ENCODE assay signal across 9 cellular contexts in genomic region chr22:27113211-27114030, GRCh38.
DNase-seq lines count a peak whose midpoint lies in the region; ATAC-seq and TF ChIP-seq lines count a peak whose summit lies in the region.
"Had no signal": no experiment of that assay in that cellular context is flagged by ENCODE, and none has a peak within 500 bp of the region (broad histone marks: within the 10 kb centered on the region; RNA-seq: fewer than 3 reads in every experiment).

No MANE protein-coding gene starts in this region.

- TF ChIP-seq CTCF in breast epithelium (IDR thresholded peaks at IDR 0.05) (no peak), lower lobe of right lung (IDR thresholded peaks at IDR 0.05) (no peak), uterus (IDR thresholded peaks at IDR 0.05) (no peak)

- H3K9me3 ChIP-seq in breast epithelium (no peaks in the 10 kb centered on the region), lower lobe of right lung (no peaks in the 10 kb centered on the region), uterus (no peaks in the 10 kb centered on the region)

- peak overlapping the region; percentile 84 to 87 for H3K27ac ChIP-seq in breast epithelium
- H3K27ac ChIP-seq in lower lobe of right lung: no peak overlapping the region
- H3K27ac ChIP-seq in uterus: peak overlapping the region; percentile 42 to 55

- DNase-seq in stimulated activated CD4-positive, alpha-beta T cell treated with anti-CD3 and anti-CD28 coated beads, Interleukin-15, amount 100 ng/mL, for 24 hours: peak; percentile 11
- DNase-seq in stimulated activated CD4-positive, alpha-beta T cell treated with anti-CD3 and anti-CD28 coated beads, Interleukin-4, amount 100 ng/mL, for 24 hours: no peak
- DNase-seq in breast epithelium (ENCODE audit: low spot score in 2 of 2) (peak in 1 of 2 donors; percentile 85), lower lobe of right lung (no peak), uterus (peak; percentile 52 to 67), DMS79 treated with DMSO at 0.1 percent for 48 hours (lab: John Stamatoyannopoulos, UW) (no peak)
- no peak for DNase-seq in stimulated activated CD4-positive, alpha-beta T cell treated with anti-CD3 and anti-CD28 coated beads, Interleukin-2, amount 100 ng/mL, for 48 hours
- DNase-seq: natural killer cell had no signal

- ATAC-seq in lower lobe of right lung (peak; percentile 40 to 77), GM21723 (IDR thresholded peaks at IDR 0.05; ENCODE audit: unreplicated experiment) (no peak)

- H3K36me3 ChIP-seq in breast epithelium (no peaks in the 10 kb centered on the region), lower lobe of right lung (no peaks in the 10 kb centered on the region), uterus (no peaks in the 10 kb centered on the region)

- intact Hi-C loops in breast epithelium (cut with DNase I; ENCODE audit: low total_unique reads) (no loop called here), lower lobe of right lung (cut with DNase I) (no loop called here), uterus (cut with DNase I; ENCODE audit: low total_unique reads) (no loop called here)

- H3K4me3 ChIP-seq in breast epithelium: no peak overlapping the region
- no peak overlapping the region for H3K4me3 ChIP-seq in lower lobe of right lung
- H3K4me3 ChIP-seq in uterus: no peak overlapping the region

- no peak for TF ChIP-seq POLR2A in breast epithelium (IDR thresholded peaks at IDR 0.05)
- no peak for TF ChIP-seq POLR2A in uterus (IDR thresholded peaks at IDR 0.05)

- peaks cover 3 to 6% of the 10 kb centered on the region in 2 donors for H3K4me1 ChIP-seq in breast epithelium
- H3K4me1 ChIP-seq in lower lobe of right lung: peaks cover 4% of the 10 kb centered on the region
- H3K4me1 ChIP-seq in uterus: peaks cover 3 to 4% of the 10 kb centered on the region in 2 donors

- H3K27me3 ChIP-seq in breast epithelium: no peaks in the 10 kb centered on the region
- H3K27me3 ChIP-seq in lower lobe of right lung (ENCODE audit: low read depth): no peaks in the 10 kb centered on the region
- no peaks in the 10 kb centered on the region for H3K27me3 ChIP-seq in uterus

Comparison
In these comparisons a context has a peak if more than half of its experiments do, and no peak if none do; other contexts are left out.
1. DNase-seq: peak in stimulated activated CD4-positive, alpha-beta T cell treated with anti-CD3 and anti-CD28 coated beads, Interleukin-15, amount 100 ng/mL, for 24 hours (single experiment) and uterus (2 of 2); none in stimulated activated CD4-positive, alpha-beta T cell treated with anti-CD3 and anti-CD28 coated beads, Interleukin-4, amount 100 ng/mL, for 24 hours (single experiment), lower lobe of right lung (single experiment), DMS79 treated with DMSO at 0.1 percent for 48 hours (single experiment) and stimulated activated CD4-positive, alpha-beta T cell treated with anti-CD3 and anti-CD28 coated beads, Interleukin-2, amount 100 ng/mL, for 48 hours (0 of 2).